Comparison of ENCODE assay signal across 8 cellular contexts in genomic region chr11:65315204-65315865, GRCh38. TPM values are rescaled to one million over a fixed set of nuclear protein-coding genes. Genes with fewer than 3 reads are reported as not detected.
DNase-seq lines count a peak whose midpoint lies in the region.

No MANE protein-coding gene starts in this region.

- H3K27ac ChIP-seq in epithelial cell of prostate = peak overlapping the region; percentile 91

- DNase-seq in HT1080 (ENCODE audit: low read depth) (peak; percentile 82), OCI-M2 (lab: John Stamatoyannopoulos, UW; ENCODE audit: unreplicated experiment) (peak; percentile 27), activated T-cell treated with anti-CD3 and anti-CD28 coated beads for 48 hours (ENCODE audit: low read depth) (peak; percentile 81), epithelial cell of prostate (ENCODE audit: low read depth, low spot score) (no peak), mucosa of gallbladder (ENCODE audit: low spot score) (peak; percentile 77), cerebellar nuclear complex (lab: John Stamatoyannopoulos, UW) (no peak)
- peak; percentile 61 to 75 for DNase-seq in stimulated activated CD8-positive, alpha-beta memory T cell treated with anti-CD3 and anti-CD28 coated beads, Interleukin-4, amount 100 ng/mL, for 4 hours (ENCODE audit: low read depth in 2 of 2, low spot score in 1 of 2)

- H3K4me3 ChIP-seq in GM08714 (ENCODE audit: low read length) = peak overlapping the region; percentile 72

RNA-seq across cellular contexts. Expression of gene CDC42EP2, which starts 0.7 kb away (rescaled TPM):
- total RNA-seq in HT1080 (2014; rRNA removed; shearing (Covaris generic)) = 35.3 and 42.7 TPM in 2 replicates
- 46.6 and 55.5 TPM in 2 replicates for polyA plus RNA-seq in HT1080 (2015; cell fraction: cytosol; rRNA removed)
- polyA plus RNA-seq in HT1080 (2015; cell fraction: nucleus; rRNA removed) = 45.7 TPM in 2 replicates
- 21.5 TPM for total RNA-seq in mucosa of gallbladder

RNA-seq across cellular contexts. Expression of gene DPF2, which starts 18.3 kb away (rescaled TPM):
- 43.7 and 50.8 TPM in 2 replicates for total RNA-seq in HT1080 (2014; rRNA removed; shearing (Covaris generic))
- 48.2 and 50.8 TPM in 2 replicates for polyA plus RNA-seq in HT1080 (2015; cell fraction: cytosol; rRNA removed)
- polyA plus RNA-seq in HT1080 (2015; cell fraction: nucleus; rRNA removed) = 77.3 and 95.8 TPM in 2 replicates
- total RNA-seq in mucosa of gallbladder = 62.6 TPM

RNA-seq across cellular contexts. Expression of gene TIGD3, which starts 39.2 kb away (rescaled TPM):
- total RNA-seq in HT1080 (2014; rRNA removed; shearing (Covaris generic)) = 0.40 and 0.51 TPM in 2 replicates
- 0.44 and 0.45 TPM in 2 replicates for polyA plus RNA-seq in HT1080 (2015; cell fraction: cytosol; rRNA removed)
- polyA plus RNA-seq in HT1080 (2015; cell fraction: nucleus; rRNA removed) = 0.35 and 0.48 TPM in 2 replicates
- 0.29 TPM for total RNA-seq in mucosa of gallbladder

RNA-seq across cellular contexts. Expression of gene POLA2, which starts 53.6 kb away (rescaled TPM):
- total RNA-seq in HT1080 (2014; rRNA removed; shearing (Covaris generic)) = 21.4 and 24.2 TPM in 2 replicates
- polyA plus RNA-seq in HT1080 (2015; cell fraction: cytosol; rRNA removed) = 18.3 and 18.8 TPM in 2 replicates
- 50.9 and 60.8 TPM in 2 replicates for polyA plus RNA-seq in HT1080 (2015; cell fraction: nucleus; rRNA removed)
- total RNA-seq in mucosa of gallbladder = 8.7 TPM

Comparison
In these comparisons a context has a peak if more than half of its experiments do, and no peak if none do; other contexts are left out.
1. DNase-seq: peak in HT1080 (single experiment), OCI-M2 (single experiment), activated T-cell treated with anti-CD3 and anti-CD28 coated beads for 48 hours (single experiment), mucosa of gallbladder (single experiment) and stimulated activated CD8-positive, alpha-beta memory T cell treated with anti-CD3 and anti-CD28 coated beads, Interleukin-4, amount 100 ng/mL, for 4 hours (2 of 2); none in epithelial cell of prostate (single experiment) and cerebellar nuclear complex (0 of 2).